11 cellular contexts compared by ENCODE assay signal in the genomic region with DNA sequence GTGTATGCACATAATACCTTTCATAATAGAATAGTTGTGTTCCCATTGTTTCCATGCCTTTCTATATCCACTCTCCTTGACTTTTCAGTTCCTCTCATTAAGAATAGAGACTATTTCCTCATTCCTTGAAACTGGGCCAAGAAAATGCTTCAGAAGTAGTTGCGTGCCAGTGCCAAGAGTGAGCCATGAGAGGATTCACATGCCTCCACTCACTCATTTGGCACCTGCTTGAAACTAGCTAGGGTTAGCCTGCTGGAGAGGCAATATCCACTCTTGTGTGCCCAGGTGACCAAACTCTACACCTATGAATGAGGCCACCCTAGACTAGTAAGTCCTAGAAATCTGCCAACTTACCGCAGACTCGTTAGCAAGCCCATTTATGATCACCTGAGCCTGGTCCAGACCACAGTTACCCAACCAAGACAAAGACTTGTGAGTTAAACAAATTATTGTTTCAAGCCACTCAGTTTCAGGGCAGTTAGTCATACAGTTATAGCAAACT.
A peak's percentile ranks its signal among the peaks of the same experiment; 100 is the strongest.
DNase-seq lines count a peak whose midpoint lies in the region; ATAC-seq and TF ChIP-seq lines count a peak whose summit lies in the region.
"Had no signal": no experiment of that assay in that cellular context is flagged by ENCODE, and none has a peak within 500 bp of the region (broad histone marks: within the 10 kb centered on the region; RNA-seq: fewer than 3 reads in every experiment).

No MANE protein-coding gene starts in this region.

- H3F3A ChIP-seq in SK-N-SH (replicated peaks; ENCODE audit: insufficient read depth): peaks cover 7% of the 10 kb centered on the region

- TF ChIP-seq RAD21 in SK-N-SH (IDR thresholded peaks at IDR 0.05; ENCODE audit: low read length): no peak

- no peak overlapping the region for H2AFZ ChIP-seq in SK-N-SH (ENCODE audit: low read depth)

- peak overlapping the region in 1 of 2 experiments; percentile 50; a peak in 2 of 4 replicates for H3K27ac ChIP-seq in SK-N-SH (ENCODE audit: low read depth in 2 of 2, low read length in 1 of 2)

- no peaks in the 10 kb centered on the region for H4K20me1 ChIP-seq in SK-N-SH (ENCODE audit: insufficient read depth)

- H3K9me2 ChIP-seq in SK-N-SH: no peaks in the 10 kb centered on the region

- no peak for TF ChIP-seq POLR2A in GM18505 (IDR thresholded peaks at IDR 0.05; ENCODE audit: borderline replicate concordance, extremely low read depth, insufficient read depth, insufficient read length)

- H3K9ac ChIP-seq in SK-N-SH: no peak overlapping the region

- POLR2A ChIA-PET in SK-N-SH (lab: Yijun Ruan, JAX): no interaction called here

- no peak overlapping the region for H3K4me2 ChIP-seq in SK-N-SH

- no peak for TF ChIP-seq CTCF in SK-N-SH (IDR thresholded peaks at IDR 0.05)

- 42% methylated on average over 3 of the region's 3 CpGs for WGBS in SK-N-SH (ENCODE audit: low lambda C conversion rate)

- no peak for TF ChIP-seq EP300 in SK-N-SH (IDR thresholded peaks at IDR 0.05; ENCODE audit: borderline replicate concordance in 1 of 2, low read depth in 1 of 2, low read length in 1 of 2)

- H3K27me3 ChIP-seq in SK-N-SH (ENCODE audit: insufficient read depth): no peaks in the 10 kb centered on the region

- H3K4me3 ChIP-seq in SK-N-SH (ENCODE audit: low read depth in 2 of 2, low read length in 1 of 2): no peak overlapping the region

- ATAC-seq in GM18505 (IDR thresholded peaks at IDR 0.05; ENCODE audit: unreplicated experiment): peak; percentile 48
- ATAC-seq in HG02870 (IDR thresholded peaks at IDR 0.05; ENCODE audit: unreplicated experiment): peak; percentile 67

- peaks cover 0 to 3% of the 10 kb centered on the region in 2 experiments; a peak in 2 of 4 replicates for H3K4me1 ChIP-seq in SK-N-SH (ENCODE audit: control insufficient read depth in 1 of 2, insufficient read depth in 2 of 2, low read depth in 1 of 2, low read length in 1 of 2)

- CTCF ChIA-PET in SK-N-SH (lab: Yijun Ruan, JAX): interaction anchor here (1.2 kb wide), 1 partner anchor 592 kb away, joined by 4 read pairs; no protein-coding TSS in a partner anchor

- H3K9me3 ChIP-seq in SK-N-SH: no peaks in the 10 kb centered on the region

- H3K36me3 ChIP-seq in SK-N-SH (replicated peaks in 1 of 2; ENCODE audit: control insufficient read depth in 1 of 2, insufficient read depth in 2 of 2, low read length in 1 of 2): no peaks in the 10 kb centered on the region

- H3K79me2 ChIP-seq in SK-N-SH (ENCODE audit: insufficient read depth): no peaks in the 10 kb centered on the region

- no peak for DNase-seq in SK-N-SH
- DNase-seq in kidney glomerular epithelial cell (lab: John Stamatoyannopoulos, UW): peak; percentile 37
- DNase-seq in activated CD4-positive, CD25-positive, alpha-beta regulatory T cell (lab: John Stamatoyannopoulos, UW): no peak
- DNase-seq in NCI-H146 treated with DMSO at 0.1 percent for 48 hours (lab: John Stamatoyannopoulos, UW; ENCODE audit: unreplicated experiment): no peak
- DNase-seq in 8988T: no peak
- DNase-seq in activated naive CD4-positive, alpha-beta T cell treated with anti-CD3 and anti-CD28 coated beads, Interleukin-2, amount 50 U/mL, for 16 hours: no peak
- DNase-seq: activated CD4-positive, alpha-beta T cell treated with anti-CD3 and anti-CD28 coated beads, Interleukin-2, amount 10 ng/mL, durations not matched to agents 7 days and 5 days; GF-D8; NCI-H345 had no signal

TF ChIP-seq in SK-N-SH, 30 proteins besides CTCF, POLR2A, EP300 and RAD21:
- TF ChIP-seq FOSL2 (IDR thresholded peaks at IDR 0.05; ENCODE audit: borderline replicate concordance, low read depth): no peak
- TF ChIP-seq CHD2 (IDR thresholded peaks at IDR 0.05; ENCODE audit: low read length, partially characterized antibody): no peak
- peak; percentile 45; the same call in 1 of the 2 replicates for TF ChIP-seq ELF1 (IDR thresholded peaks at IDR 0.05)
- TF ChIP-seq SMC3 (IDR thresholded peaks at IDR 0.05; ENCODE audit: low read depth, low read length): no peak
- no peak for TF ChIP-seq POLR2AphosphoS5 (IDR thresholded peaks at IDR 0.05; ENCODE audit: low read depth, low read length)
- no peak for TF ChIP-seq YY1 (IDR thresholded peaks at IDR 0.05; ENCODE audit: low read depth)
- TF ChIP-seq NFIC (IDR thresholded peaks at IDR 0.05; ENCODE audit: borderline replicate concordance): peak; percentile 78
- TF ChIP-seq, protein P1, sequence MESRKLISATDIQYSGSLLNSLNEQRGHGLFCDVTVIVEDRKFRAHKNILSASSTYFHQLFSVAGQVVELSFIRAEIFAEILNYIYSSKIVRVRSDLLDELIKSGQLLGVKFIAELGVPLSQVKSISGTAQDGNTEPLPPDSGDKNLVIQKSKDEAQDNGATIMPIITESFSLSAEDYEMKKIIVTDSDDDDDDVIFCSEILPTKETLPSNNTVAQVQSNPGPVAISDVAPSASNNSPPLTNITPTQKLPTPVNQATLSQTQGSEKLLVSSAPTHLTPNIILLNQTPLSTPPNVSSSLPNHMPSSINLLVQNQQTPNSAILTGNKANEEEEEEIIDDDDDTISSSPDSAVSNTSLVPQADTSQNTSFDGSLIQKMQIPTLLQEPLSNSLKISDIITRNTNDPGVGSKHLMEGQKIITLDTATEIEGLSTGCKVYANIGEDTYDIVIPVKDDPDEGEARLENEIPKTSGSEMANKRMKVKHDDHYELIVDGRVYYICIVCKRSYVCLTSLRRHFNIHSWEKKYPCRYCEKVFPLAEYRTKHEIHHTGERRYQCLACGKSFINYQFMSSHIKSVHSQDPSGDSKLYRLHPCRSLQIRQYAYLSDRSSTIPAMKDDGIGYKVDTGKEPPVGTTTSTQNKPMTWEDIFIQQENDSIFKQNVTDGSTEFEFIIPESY (IDR thresholded peaks at IDR 0.05; ENCODE audit: borderline replicate concordance, low read depth): no peak
- TF ChIP-seq, protein P2, sequence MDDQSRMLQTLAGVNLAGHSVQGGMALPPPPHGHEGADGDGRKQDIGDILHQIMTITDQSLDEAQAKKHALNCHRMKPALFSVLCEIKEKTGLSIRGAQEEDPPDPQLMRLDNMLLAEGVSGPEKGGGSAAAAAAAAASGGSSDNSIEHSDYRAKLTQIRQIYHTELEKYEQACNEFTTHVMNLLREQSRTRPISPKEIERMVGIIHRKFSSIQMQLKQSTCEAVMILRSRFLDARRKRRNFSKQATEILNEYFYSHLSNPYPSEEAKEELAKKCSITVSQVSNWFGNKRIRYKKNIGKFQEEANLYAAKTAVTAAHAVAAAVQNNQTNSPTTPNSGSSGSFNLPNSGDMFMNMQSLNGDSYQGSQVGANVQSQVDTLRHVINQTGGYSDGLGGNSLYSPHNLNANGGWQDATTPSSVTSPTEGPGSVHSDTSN (IDR thresholded peaks at IDR 0.05): no peak
- TF ChIP-seq GATA2 (CRISPR knock-in tag; IDR thresholded peaks at IDR 0.05): no peak
- no peak for TF ChIP-seq GABPA (IDR thresholded peaks at IDR 0.05; ENCODE audit: low read depth)
- no peak for TF ChIP-seq RFX5 (IDR thresholded peaks at IDR 0.05; ENCODE audit: low read length)
- TF ChIP-seq, protein P3, sequence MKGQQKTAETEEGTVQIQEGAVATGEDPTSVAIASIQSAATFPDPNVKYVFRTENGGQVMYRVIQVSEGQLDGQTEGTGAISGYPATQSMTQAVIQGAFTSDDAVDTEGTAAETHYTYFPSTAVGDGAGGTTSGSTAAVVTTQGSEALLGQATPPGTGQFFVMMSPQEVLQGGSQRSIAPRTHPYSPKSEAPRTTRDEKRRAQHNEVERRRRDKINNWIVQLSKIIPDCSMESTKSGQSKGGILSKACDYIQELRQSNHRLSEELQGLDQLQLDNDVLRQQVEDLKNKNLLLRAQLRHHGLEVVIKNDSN (IDR thresholded peaks at IDR 0.05; ENCODE audit: borderline replicate concordance, low read depth): no peak
- TF ChIP-seq, protein P4, sequence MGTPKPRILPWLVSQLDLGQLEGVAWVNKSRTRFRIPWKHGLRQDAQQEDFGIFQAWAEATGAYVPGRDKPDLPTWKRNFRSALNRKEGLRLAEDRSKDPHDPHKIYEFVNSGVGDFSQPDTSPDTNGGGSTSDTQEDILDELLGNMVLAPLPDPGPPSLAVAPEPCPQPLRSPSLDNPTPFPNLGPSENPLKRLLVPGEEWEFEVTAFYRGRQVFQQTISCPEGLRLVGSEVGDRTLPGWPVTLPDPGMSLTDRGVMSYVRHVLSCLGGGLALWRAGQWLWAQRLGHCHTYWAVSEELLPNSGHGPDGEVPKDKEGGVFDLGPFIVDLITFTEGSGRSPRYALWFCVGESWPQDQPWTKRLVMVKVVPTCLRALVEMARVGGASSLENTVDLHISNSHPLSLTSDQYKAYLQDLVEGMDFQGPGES (IDR thresholded peaks at IDR 0.05; ENCODE audit: low read depth, low read length): no peak
- no peak for TF ChIP-seq FOXM1 (IDR thresholded peaks at IDR 0.05; ENCODE audit: low read depth)
- TF ChIP-seq, protein P5, sequence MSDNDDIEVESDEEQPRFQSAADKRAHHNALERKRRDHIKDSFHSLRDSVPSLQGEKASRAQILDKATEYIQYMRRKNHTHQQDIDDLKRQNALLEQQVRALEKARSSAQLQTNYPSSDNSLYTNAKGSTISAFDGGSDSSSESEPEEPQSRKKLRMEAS (IDR thresholded peaks at IDR 0.05; ENCODE audit: low read depth): no peak
TF ChIP-seq in SK-N-SH: peak in this region for 2.
